Comparison of ENCODE assay signal across 1 cellular context in the genomic region with DNA sequence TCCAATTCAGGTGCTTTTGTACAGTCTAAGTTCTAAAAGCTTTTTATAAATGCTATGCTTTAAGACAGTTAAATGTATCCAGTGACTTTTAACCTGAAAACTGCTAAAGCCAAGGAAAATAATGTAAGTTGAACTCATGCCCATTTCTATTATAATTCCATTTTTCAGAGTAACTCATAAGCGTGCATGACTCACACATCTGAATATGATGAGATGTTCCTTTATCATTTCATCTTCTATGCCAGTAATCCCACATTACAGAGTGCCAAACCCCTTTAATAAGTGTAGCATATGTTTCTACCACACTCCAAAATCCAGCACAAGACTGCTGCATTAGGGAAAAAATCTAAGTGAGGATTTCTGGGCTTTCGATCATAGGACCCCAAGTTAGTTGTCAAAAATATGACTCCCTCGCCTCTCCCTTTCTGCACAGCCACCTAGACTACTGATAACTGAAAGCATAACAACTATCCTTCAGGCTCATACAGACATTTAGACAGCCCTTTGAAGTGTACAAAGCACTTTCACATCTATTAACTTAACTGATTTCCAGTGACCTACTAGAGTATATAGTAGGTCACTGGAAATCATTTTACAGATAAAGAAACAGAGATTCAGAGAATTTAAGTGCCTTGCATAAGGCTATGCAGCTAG.
TF ChIP-seq lines count a peak whose summit lies in the region.

No MANE protein-coding gene starts in this region.

TF ChIP-seq in HepG2, 621 proteins besides CTCF, POLR2A, EP300 and RAD21 (continued from another document):
- TF ChIP-seq PRDM10 (CRISPR knock-in tag; IDR thresholded peaks at IDR 0.05; ENCODE audit: low read depth): no peak
- TF ChIP-seq ZFYVE20 (CRISPR knock-in tag; IDR thresholded peaks at IDR 0.05; ENCODE audit: borderline replicate concordance, low read depth): no peak
- TF ChIP-seq ZNF644 (CRISPR knock-in tag; IDR thresholded peaks at IDR 0.05; ENCODE audit: low read depth): no peak
- TF ChIP-seq IKZF4 (CRISPR knock-in tag; IDR thresholded peaks at IDR 0.05; ENCODE audit: borderline replicate concordance, low read depth, not compliant biosample characterization): no peak
- TF ChIP-seq KAT2B (IDR thresholded peaks at IDR 0.05; ENCODE audit: borderline replicate concordance, low read depth, low read length): no peak
- TF ChIP-seq HIVEP1 (CRISPR knock-in tag; IDR thresholded peaks at IDR 0.05): no peak
- no peak for TF ChIP-seq GFI1 (CRISPR knock-in tag; IDR thresholded peaks at IDR 0.05; ENCODE audit: borderline replicate concordance)
- TF ChIP-seq MYPOP (CRISPR knock-in tag; IDR thresholded peaks at IDR 0.05): no peak
- TF ChIP-seq, protein P1, sequence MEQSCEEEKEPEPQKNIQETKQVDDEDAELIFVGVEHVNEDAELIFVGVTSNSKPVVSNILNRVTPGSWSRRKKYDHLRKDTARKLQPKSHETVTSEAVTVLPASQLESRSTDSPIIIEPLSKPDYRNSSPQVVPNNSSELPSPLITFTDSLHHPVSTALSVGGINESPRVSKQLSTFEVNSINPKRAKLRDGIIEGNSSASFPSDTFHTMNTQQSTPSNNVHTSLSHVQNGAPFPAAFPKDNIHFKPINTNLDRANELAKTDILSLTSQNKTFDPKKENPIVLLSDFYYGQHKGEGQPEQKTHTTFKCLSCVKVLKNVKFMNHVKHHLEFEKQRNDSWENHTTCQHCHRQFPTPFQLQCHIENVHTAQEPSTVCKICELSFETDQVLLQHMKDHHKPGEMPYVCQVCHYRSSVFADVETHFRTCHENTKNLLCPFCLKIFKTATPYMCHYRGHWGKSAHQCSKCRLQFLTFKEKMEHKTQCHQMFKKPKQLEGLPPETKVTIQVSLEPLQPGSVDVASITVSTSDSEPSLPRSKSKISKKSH (CRISPR knock-in tag; IDR thresholded peaks at IDR 0.05; ENCODE audit: borderline replicate concordance): no peak
- no peak for TF ChIP-seq ZNF883 (CRISPR knock-in tag; IDR thresholded peaks at IDR 0.05; ENCODE audit: not compliant biosample characterization)
- TF ChIP-seq NFRKB (IDR thresholded peaks at IDR 0.05): no peak
- TF ChIP-seq KAT8 (CRISPR knock-in tag; IDR thresholded peaks at IDR 0.05): no peak
- no peak for TF ChIP-seq ZNF17 (CRISPR knock-in tag; IDR thresholded peaks at IDR 0.05)
- no peak for TF ChIP-seq MXI1 (IDR thresholded peaks at IDR 0.05; ENCODE audit: borderline replicate concordance, low read depth, low read length)
